In the genomic region with DNA sequence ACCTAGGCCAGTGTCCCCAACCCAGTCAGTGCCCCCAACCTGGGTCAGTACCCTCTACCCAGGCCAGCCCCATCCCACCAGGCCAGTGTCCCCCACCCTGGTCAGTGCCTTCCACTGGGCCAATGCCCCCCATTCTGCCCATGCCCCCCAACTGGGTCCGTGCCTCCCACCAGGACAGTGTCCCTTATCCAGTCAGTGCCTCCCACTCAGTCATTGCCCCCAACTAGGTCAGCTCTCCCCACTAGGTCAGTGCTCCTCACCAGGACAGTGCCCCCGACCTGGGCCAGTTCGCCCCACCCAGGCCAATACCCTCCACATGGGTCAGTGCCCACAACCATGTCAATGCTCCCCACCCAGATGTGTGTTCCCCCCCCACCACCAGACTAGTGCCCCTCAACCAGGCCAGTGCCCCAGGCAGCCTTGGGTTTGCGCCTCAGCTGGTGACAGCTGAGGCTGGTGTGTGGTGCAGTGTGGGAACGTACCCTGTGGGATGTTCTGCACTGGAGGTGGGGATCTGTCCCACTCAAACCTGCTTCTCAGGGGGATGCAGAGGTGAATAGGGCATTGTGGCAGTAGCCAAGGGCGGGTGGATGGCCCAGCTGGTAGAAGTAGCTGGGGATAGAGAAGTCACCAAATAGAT, we compare ENCODE assay signal across 14 cellular contexts.
DNase-seq lines count a peak whose midpoint lies in the region; ATAC-seq, FAIRE-seq and TF ChIP-seq lines count a peak whose summit lies in the region.
"Had no signal": no experiment of that assay in that cellular context is flagged by ENCODE, and none has a peak within 500 bp of the region (broad histone marks: within the 10 kb centered on the region; RNA-seq: fewer than 3 reads in every experiment).

No MANE protein-coding gene starts in this region.

- H3F3A ChIP-seq in GM23338 (replicated peaks; ENCODE audit: low read depth), result no peaks in the 10 kb centered on the region

- H3K23ac ChIP-seq in H1 (ENCODE audit: insufficient read length), result no peak overlapping the region

- no peaks in the 10 kb centered on the region for H3K27me3 ChIP-seq in BLaER1 treated with 17β-estradiol and CSF1 and Interleukin-3, amounts not matched to agents 10 nM and 100 nM
- H3K27me3 ChIP-seq in H1 (replicated peaks in 1 of 4; ENCODE audit: control insufficient read depth in 3 of 4, extremely low read depth in 1 of 4, insufficient read depth in 3 of 4, low read length in 3 of 4), result no peaks in the 10 kb centered on the region
- no peaks in the 10 kb centered on the region for H3K27me3 ChIP-seq in osteoblast (ENCODE audit: insufficient read depth, low read length)
- H3K27me3 ChIP-seq in GM23338 (ENCODE audit: insufficient read depth), result no peaks in the 10 kb centered on the region

- POLR2A ChIA-PET in H1 (lab: Charles Lee; ENCODE audit: partially characterized antibody), result no interaction called here

- H3K18ac ChIP-seq in H1 (ENCODE audit: extremely low read depth, low read length), result no peak overlapping the region; the same call in 1 of the 2 replicates

- peaks cover 6% of the 10 kb centered on the region for H3K27me3 Mint-ChIP-seq in GM23338 (ENCODE audit: insufficient read depth, low read depth, poor library complexity)
- H3K27me3 Mint-ChIP-seq: B cell had no signal

- ATAC-seq in left ventricle myocardium superior (no peak), GM23338 (no peak)
- ATAC-seq: HCT116 had no signal

- no peak overlapping the region for H3K4me3 ChIP-seq in BLaER1 treated with 17β-estradiol and CSF1 and Interleukin-3, amounts not matched to agents 10 nM and 100 nM
- H3K4me3 ChIP-seq in H1 (ENCODE audit: extremely low read depth in 1 of 4, insufficient read depth in 2 of 4, low read depth in 3 of 4, low read length in 4 of 4), result no peak overlapping the region
- H3K4me3 ChIP-seq in osteoblast (ENCODE audit: insufficient read depth, low read length), result no peak overlapping the region
- no peak overlapping the region for H3K4me3 ChIP-seq in GM23338

- intact Hi-C loops in left ventricle myocardium superior (cut with micrococcal nuclease), result no loop called here

- H2BK12ac ChIP-seq in H1 (ENCODE audit: low read depth, low read length), result 0 out of 2 replicates have a peak overlapping the region, but pooled peaks have one; percentile 17

- no peak overlapping the region for H3K4ac ChIP-seq in H1 (replicated peaks; ENCODE audit: insufficient read length, low read depth, low read length)

- no peaks in the 10 kb centered on the region for H3K79me2 ChIP-seq in H1 (ENCODE audit: control insufficient read depth in 1 of 2, insufficient read depth in 2 of 2, low read length in 2 of 2)
- H3K79me2 ChIP-seq in osteoblast (ENCODE audit: insufficient read depth, low read length), result peaks cover 60% of the 10 kb centered on the region
- H3K79me2 ChIP-seq in GM23338 (replicated peaks; ENCODE audit: insufficient read depth), result no peaks in the 10 kb centered on the region

- no peaks in the 10 kb centered on the region for H3K23me2 ChIP-seq in H1 (ENCODE audit: low read depth, low read length)

- H2AFZ ChIP-seq in H1 (ENCODE audit: low read length) (no peak overlapping the region), osteoblast (ENCODE audit: low read length) (no peak overlapping the region), GM23338 (no peak overlapping the region)

- no peaks in the 10 kb centered on the region for H3K9me2 ChIP-seq in GM23338 (ENCODE audit: insufficient read depth)

- no peaks in the 10 kb centered on the region for H3K4me1 Mint-ChIP-seq in GM23338
- H3K4me1 Mint-ChIP-seq: B cell; CD8-positive, alpha-beta memory T cell had no signal

- CTCF ChIA-PET in H1 (lab: Charles Lee; ENCODE audit: partially characterized antibody), result no interaction called here

- peak overlapping the region in 7 of 11 experiments; percentile 12 to 88 (median 81); a peak in 9 of 22 replicates for H3K27ac ChIP-seq in BLaER1 treated with 17β-estradiol and CSF1 and Interleukin-3, amounts not matched to agents 10 nM and 100 nM
- H3K27ac ChIP-seq in H1 (ENCODE audit: low read depth, low read length) (no peak overlapping the region), osteoblast (ENCODE audit: low read depth, low read length) (no peak overlapping the region), GM23338 (ENCODE audit: low read depth) (no peak overlapping the region)
- H3K27ac ChIP-seq: HL-60 had no signal

- no peaks in the 10 kb centered on the region for H3K79me1 ChIP-seq in H1 (ENCODE audit: low read depth, low read length)

- peaks cover 18 to 22% (median 21%) of the 10 kb centered on the region in 11 experiments for H3K9me3 ChIP-seq in BLaER1 treated with 17β-estradiol and CSF1 and Interleukin-3, amounts not matched to agents 10 nM and 100 nM (replicated peaks in 1 of 11)
- H3K9me3 ChIP-seq in H1 (ENCODE audit: insufficient read depth in 2 of 2, low read depth in 1 of 2, low read length in 1 of 2), result 0 out of 4 replicates have a peak, but pooled peaks cover 0 to 2% of the 10 kb centered on the region in 2 experiments
- no peaks in the 10 kb centered on the region for H3K9me3 ChIP-seq in osteoblast (ENCODE audit: low read depth, low read length)

- no peak for TF ChIP-seq POLR2A in H1 (IDR thresholded peaks at IDR 0.05; ENCODE audit: control extremely low read depth in 1 of 2, low read depth in 2 of 2, low read length in 2 of 2)

- peak overlapping the region; percentile 59 to 92 (median 84); a peak in 21 of 22 replicates for H3K4me2 ChIP-seq in BLaER1 treated with 17β-estradiol and CSF1 and Interleukin-3, amounts not matched to agents 10 nM and 100 nM
- H3K4me2 ChIP-seq in H1 (ENCODE audit: insufficient read depth in 1 of 2, low read depth in 2 of 2, low read length in 2 of 2), result no peak overlapping the region
- H3K4me2 ChIP-seq in osteoblast (ENCODE audit: insufficient read depth, low read length), result no peak overlapping the region
- no peak overlapping the region for H3K4me2 ChIP-seq in GM23338

- no peak overlapping the region for H2BK20ac ChIP-seq in H1 (ENCODE audit: low read length)

- no peak overlapping the region for H2BK15ac ChIP-seq in H1 (ENCODE audit: low read length)

- no peak overlapping the region for H2BK5ac ChIP-seq in H1 (ENCODE audit: low read depth, low read length)

- H3K56ac ChIP-seq in H1 (replicated peaks; ENCODE audit: insufficient read length, low read depth, low read length), result no peak overlapping the region

- peaks cover 51 to 97% (median 89%) of the 10 kb centered on the region in 11 experiments; a peak in 21 of 22 replicates for H4K20me1 ChIP-seq in BLaER1 treated with 17β-estradiol and CSF1 and Interleukin-3, amounts not matched to agents 10 nM and 100 nM
- H4K20me1 ChIP-seq in H1 (replicated peaks in 1 of 2; ENCODE audit: control insufficient read depth in 1 of 2, insufficient read depth in 2 of 2, low read length in 2 of 2) (no peaks in the 10 kb centered on the region), osteoblast (ENCODE audit: insufficient read depth, low read length) (peaks cover 44% of the 10 kb centered on the region), GM23338 (replicated peaks; ENCODE audit: insufficient read depth) (no peaks in the 10 kb centered on the region)

- peak overlapping the region in 2 of 11 experiments; percentile 4 to 52; a peak in 4 of 22 replicates for H3K9ac ChIP-seq in BLaER1 treated with 17β-estradiol and CSF1 and Interleukin-3, amounts not matched to agents 10 nM and 100 nM
- H3K9ac ChIP-seq in H1 (replicated peaks in 1 of 4; ENCODE audit: extremely low read depth in 1 of 4, low read depth in 3 of 4, low read length in 3 of 4), result no peak overlapping the region

- H2BK120ac ChIP-seq in H1 (replicated peaks; ENCODE audit: low read depth, low read length), result no peak overlapping the region

- H3K4me3 Mint-ChIP-seq in GM23338, result no peak overlapping the region
- H3K4me3 Mint-ChIP-seq: B cell; CD14-positive monocyte; CD8-positive, alpha-beta memory T cell had no signal

- DNase-seq in H1 (ENCODE audit: low read depth in 1 of 2, low spot score in 2 of 2) (no peak), osteoblast (ENCODE audit: insufficient read length, low spot score, missing footprints) (peak; percentile 57), urothelium cell line (ENCODE audit: low spot score) (no peak), left ventricle myocardium superior (no peak), GM23338 (ENCODE audit: low spot score) (no peak), NCI-H69 (lab: John Stamatoyannopoulos, UW) (no peak)
- DNase-seq: CD8-positive, alpha-beta memory T cell had no signal

- no peak overlapping the region for H4K8ac ChIP-seq in H1 (ENCODE audit: extremely low read depth, insufficient read depth, low read length)

- no peak for TF ChIP-seq EP300 in H1 (IDR thresholded peaks at IDR 0.05; ENCODE audit: borderline replicate concordance in 1 of 2, low read depth in 2 of 2, low read length in 2 of 2)

- no peak overlapping the region; the same call in 1 of the 2 replicates for H3K27ac Mint-ChIP-seq in GM23338
- H3K27ac Mint-ChIP-seq: B cell had no signal

- no peak for TF ChIP-seq RAD21 in H1 (IDR thresholded peaks at IDR 0.05 in 1 of 2, conservative IDR thresholded peaks at IDR 0.05 in 1 of 2; ENCODE audit: low read depth in 2 of 2, low read length in 2 of 2)

- no peak overlapping the region for H4K91ac ChIP-seq in H1 (replicated peaks; ENCODE audit: insufficient read length, low read length)

- no peaks in the 10 kb centered on the region for H3K9me3 Mint-ChIP-seq in GM23338

- 89% methylated on average over 4 of the region's 6 CpGs; no CpG with 5 or more reads in 1 of the 2 experiments for WGBS in H1 (ENCODE audit: extremely low coverage in 1 of 2, insufficient coverage in 1 of 2, insufficient read length in 1 of 2, insufficient replicate concordance in 2 of 2, low coverage in 1 of 2, low lambda C conversion rate in 2 of 2, missing lambda C conversion rate in 1 of 2), 2 experiments

- H3K14ac ChIP-seq in H1 (ENCODE audit: insufficient read length), result no peak overlapping the region

- H3K36me3 ChIP-seq in BLaER1 treated with 17β-estradiol and CSF1 and Interleukin-3, amounts not matched to agents 10 nM and 100 nM, result peaks cover 0 to 20% (median 12%) of the 10 kb centered on the region in 11 experiments; a peak in 16 of 22 replicates
- H3K36me3 ChIP-seq in H1 (ENCODE audit: control insufficient read depth in 2 of 4, insufficient read depth in 4 of 4, low read length in 3 of 4) (no peaks in the 10 kb centered on the region), osteoblast (ENCODE audit: insufficient read depth, low read length) (no peaks in the 10 kb centered on the region), GM23338 (ENCODE audit: insufficient read depth) (no peaks in the 10 kb centered on the region)

- H3K4me1 ChIP-seq in BLaER1 treated with 17β-estradiol and CSF1 and Interleukin-3, amounts not matched to agents 10 nM and 100 nM, result peaks cover 74 to 97% (median 83%) of the 10 kb centered on the region in 10 experiments
- peaks cover 0 to 2% (median 0%) of the 10 kb centered on the region in 4 experiments; a peak in 1 of 7 replicates for H3K4me1 ChIP-seq in H1 (replicated peaks in 1 of 4; ENCODE audit: control insufficient read depth in 3 of 4, insufficient read depth in 4 of 4, low read length in 3 of 4)
- no peaks in the 10 kb centered on the region for H3K4me1 ChIP-seq in osteoblast (ENCODE audit: insufficient read depth, low read length)
- H3K4me1 ChIP-seq in GM23338 (ENCODE audit: insufficient read depth), result no peaks in the 10 kb centered on the region

- no peak for FAIRE-seq in H1 (lab: Jason Lieb, UNC)
- FAIRE-seq in urothelium cell line (lab: Jason Lieb, UNC), result peak; percentile 92
- FAIRE-seq: A204.1, H54 had no signal

- no peak overlapping the region for H2AK5ac ChIP-seq in H1 (ENCODE audit: low read depth, low read length)

- TF ChIP-seq CTCF in H1 (IDR thresholded peaks at IDR 0.05; ENCODE audit: control extremely low read depth in 1 of 3, insufficient read depth in 1 of 3, low read depth in 1 of 3, low read length in 3 of 3) (no peak), osteoblast (IDR thresholded peaks at IDR 0.05; ENCODE audit: extremely low read depth, low read depth, low read length) (no peak), GM23338 (conservative IDR thresholded peaks at IDR 0.05; ENCODE audit: low read depth in 2 of 2) (no peak)

- H4K5ac ChIP-seq in H1 (ENCODE audit: insufficient read length, low read depth, low read length), result no peak overlapping the region

- no peaks in the 10 kb centered on the region for H3K36me3 Mint-ChIP-seq in GM23338 (ENCODE audit: low read depth)
- H3K36me3 Mint-ChIP-seq: CD14-positive monocyte; CD8-positive, alpha-beta memory T cell had no signal

Comparison
In these comparisons a context has a peak if more than half of its experiments do, and no peak if none do; other contexts are left out.
1. H3K27ac ChIP-seq: peak in BLaER1 treated with 17β-estradiol and CSF1 and Interleukin-3, amounts not matched to agents 10 nM and 100 nM (7 of 11); none in H1 (single experiment), osteoblast (single experiment) and GM23338 (single experiment).
2. H3K4me2 ChIP-seq: peak in BLaER1 treated with 17β-estradiol and CSF1 and Interleukin-3, amounts not matched to agents 10 nM and 100 nM (11 of 11); none in H1 (0 of 2), osteoblast (single experiment) and GM23338 (single experiment).